17 cellular contexts compared by ENCODE assay signal in genomic region chr17:60647705-60648104, GRCh38. TPM values are rescaled to one million over a fixed set of nuclear protein-coding genes. Genes with fewer than 3 reads are reported as not detected.
DNase-seq lines count a peak whose midpoint lies in the region; ATAC-seq and TF ChIP-seq lines count a peak whose summit lies in the region.
"Had no signal": no experiment of that assay in that cellular context is flagged by ENCODE, and none has a peak within 500 bp of the region (broad histone marks: within the 10 kb centered on the region; RNA-seq: fewer than 3 reads in every experiment).

No MANE protein-coding gene starts in this region.

- H3K27me3 Mint-ChIP-seq in activated B cell treated with CpG ODN at 0.5 μM for 24 hours = no peaks in the 10 kb centered on the region
- H3K27me3 Mint-ChIP-seq: B cell; CD4-positive, alpha-beta T cell had no signal

- H3K4me1 Mint-ChIP-seq in activated B cell treated with CpG ODN at 0.5 μM for 24 hours = peaks cover 11% of the 10 kb centered on the region

- ATAC-seq in activated B cell treated with CpG ODN at 0.5 μM for 24 hours (ENCODE audit: low read depth) (no peak), foreskin keratinocyte (no peak), GM18519 (IDR thresholded peaks at IDR 0.05; ENCODE audit: low FRiP score, unreplicated experiment) (no peak), left cardiac atrium (no peak)
- ATAC-seq: CD8-positive, alpha-beta T cell had no signal

- H3K27me3 ChIP-seq in foreskin keratinocyte = no peaks in the 10 kb centered on the region
- H3K27me3 ChIP-seq: BLaER1 treated with 17β-estradiol and CSF1 and Interleukin-3, amounts not matched to agents 10 nM and 100 nM had no signal

- no peaks in the 10 kb centered on the region for H3K4me1 ChIP-seq in foreskin keratinocyte

- POLR2A ChIA-PET in activated B cell treated with CpG ODN at 0.5 μM for 24 hours (lab: Charles Lee) = no interaction called here

- H3K4me3 Mint-ChIP-seq in activated B cell treated with CpG ODN at 0.5 μM for 24 hours = no peak overlapping the region
- H3K4me3 Mint-ChIP-seq: B cell; CD4-positive, alpha-beta T cell; CD8-positive, alpha-beta T cell had no signal

- H3K27ac Mint-ChIP-seq in activated B cell treated with CpG ODN at 0.5 μM for 24 hours = peak overlapping the region; percentile 14
- H3K27ac Mint-ChIP-seq: B cell; CD4-positive, alpha-beta T cell; CD8-positive, alpha-beta T cell had no signal

- peaks cover 51% of the 10 kb centered on the region for H3K36me3 Mint-ChIP-seq in activated B cell treated with CpG ODN at 0.5 μM for 24 hours (ENCODE audit: low read depth)

- H3K9me3 Mint-ChIP-seq in activated B cell treated with CpG ODN at 0.5 μM for 24 hours = no peaks in the 10 kb centered on the region
- H3K9me3 Mint-ChIP-seq: CD4-positive, alpha-beta T cell; CD8-positive, alpha-beta T cell had no signal

- intact Hi-C loops in activated B cell treated with CpG ODN at 0.5 μM for 24 hours (cut with micrococcal nuclease) = no loop called here
- intact Hi-C loops in left cardiac atrium (cut with DNase I) = no loop called here

- no peak for TF ChIP-seq CTCF in activated B cell treated with CpG ODN at 0.5 μM for 24 hours (IDR thresholded peaks at IDR 0.05)
- no peak for TF ChIP-seq CTCF in foreskin keratinocyte (conservative IDR thresholded peaks at IDR 0.05)

- no peak for DNase-seq in activated B cell treated with CpG ODN at 0.5 μM for 24 hours
- DNase-seq in foreskin keratinocyte = no peak
- DNase-seq in AG20443 (ENCODE audit: low spot score) = no peak
- no peak for DNase-seq in left cardiac atrium
- DNase-seq: 8988T; ACHN; AML-193; Caco-2; Calu3; CD4-positive, alpha-beta T cell; CD8-positive, alpha-beta T cell; DMS79 treated with DMSO at 0.1 percent for 48 hours; GF-D8 had no signal

- peak overlapping the region; percentile 12 for H3K27ac ChIP-seq in foreskin keratinocyte
- H3K27ac ChIP-seq: BLaER1 treated with 17β-estradiol and CSF1 and Interleukin-3, amounts not matched to agents 10 nM and 100 nM; C4-2B had no signal

- CTCF ChIA-PET in activated B cell treated with CpG ODN at 0.5 μM for 24 hours (lab: Charles Lee) = no interaction called here

RNA-seq across cellular contexts. Expression of gene BCAS3, which starts 29.9 kb away (rescaled TPM):
- total RNA-seq in activated B cell treated with CpG ODN at 0.5 μM for 24 hours (25.8 and 37.5 TPM in 2 replicates), foreskin keratinocyte (8.3 and 8.4 TPM in 2 replicates), left cardiac atrium (10 to 100 TPM; 14.7 to 17.5 TPM)
- 4.4 and 5.0 TPM in 2 replicates for polyA plus RNA-seq in foreskin keratinocyte

RNA-seq across cellular contexts. Expression of gene PPM1D, which starts 47.7 kb away (rescaled TPM):
- total RNA-seq in activated B cell treated with CpG ODN at 0.5 μM for 24 hours (12.9 and 13.3 TPM in 2 replicates), foreskin keratinocyte (5.0 and 5.2 TPM in 2 replicates), left cardiac atrium (10 to 100 TPM in 1 of 2 donors, 1 to 10 TPM in 1; 9.0 to 10.2 TPM)
- 2.1 and 2.4 TPM in 2 replicates for polyA plus RNA-seq in foreskin keratinocyte
